18 cellular contexts compared by ENCODE assay signal in genomic region chr2:231118122-231118942, GRCh38. TPM values are rescaled to one million over a fixed set of nuclear protein-coding genes. Genes with fewer than 3 reads are reported as not detected.
DNase-seq lines count a peak whose midpoint lies in the region; ATAC-seq, FAIRE-seq and TF ChIP-seq lines count a peak whose summit lies in the region.
"Had no signal": no experiment of that assay in that cellular context is flagged by ENCODE, and none has a peak within 500 bp of the region (broad histone marks: within the 10 kb centered on the region; RNA-seq: fewer than 3 reads in every experiment).

No MANE protein-coding gene starts in this region.

- TF ChIP-seq POLR2A in thyroid gland (IDR thresholded peaks at IDR 0.05): no peak

- H3K9ac ChIP-seq in muscle layer of colon (ENCODE audit: low read length): peak overlapping the region; percentile 42

- no peak for TF ChIP-seq CTCF in D721Med (IDR thresholded peaks at IDR 0.05; ENCODE audit: insufficient read depth, missing control alignments)
- no peak for TF ChIP-seq CTCF in HFF-Myc (IDR thresholded peaks at IDR 0.05; ENCODE audit: low read depth, low read length, missing control alignments)
- TF ChIP-seq CTCF in choroid plexus epithelial cell (conservative IDR thresholded peaks at IDR 0.05; ENCODE audit: low read depth, low read length): no peak
- TF ChIP-seq CTCF in thyroid gland (IDR thresholded peaks at IDR 0.05): no peak

- H3K27me3 ChIP-seq in muscle layer of colon (ENCODE audit: control insufficient read depth in 1 of 2, insufficient read depth in 2 of 2, low read length in 2 of 2): no peaks in the 10 kb centered on the region
- no peaks in the 10 kb centered on the region for H3K27me3 ChIP-seq in thyroid gland

- H3K9me3 Mint-ChIP-seq in activated T-cell treated with anti-CD3 and anti-CD28 coated beads, Interleukin-2, amount 50 U/mL, for 72 hours: no peaks in the 10 kb centered on the region
- H3K9me3 Mint-ChIP-seq: T-cell had no signal

- no peaks in the 10 kb centered on the region for H3K27me3 Mint-ChIP-seq in activated T-cell treated with anti-CD3 and anti-CD28 coated beads, Interleukin-2, amount 50 U/mL, for 72 hours (ENCODE audit: low read depth)
- H3K27me3 Mint-ChIP-seq: T-cell had no signal

- no peak overlapping the region for H3K4me3 ChIP-seq in HFF-Myc (replicated peaks; ENCODE audit: low read depth, low read length)
- H3K4me3 ChIP-seq in choroid plexus epithelial cell (ENCODE audit: low read depth, low read length): peak overlapping the region; percentile 30
- H3K4me3 ChIP-seq in muscle layer of colon (ENCODE audit: low read depth in 1 of 2, low read length in 2 of 2): no peak overlapping the region
- no peak overlapping the region for H3K4me3 ChIP-seq in thyroid gland (replicated peaks in 1 of 3)

- no peaks in the 10 kb centered on the region for H3K9me3 ChIP-seq in muscle layer of colon (ENCODE audit: low read length)
- H3K9me3 ChIP-seq in thyroid gland: no peaks in the 10 kb centered on the region

- H3K4me1 ChIP-seq in muscle layer of colon (ENCODE audit: insufficient read depth, low read length) (peaks cover 21% of the 10 kb centered on the region), thyroid gland (peaks cover 1 to 8% of the 10 kb centered on the region in 2 donors)

- H3K4me1 Mint-ChIP-seq in activated T-cell treated with anti-CD3 and anti-CD28 coated beads, Interleukin-2, amount 50 U/mL, for 72 hours (ENCODE audit: low read depth): peaks cover 8% of the 10 kb centered on the region

- H3K27ac Mint-ChIP-seq in activated T-cell treated with anti-CD3 and anti-CD28 coated beads, Interleukin-2, amount 50 U/mL, for 72 hours: no peak overlapping the region
- H3K27ac Mint-ChIP-seq: activated CD8-positive, alpha-beta T cell treated with anti-CD3 and anti-CD28 coated beads, Interleukin-2, amount 10 ng/mL, durations not matched to agents 7 days and 5 days; T-cell had no signal

- DNase-seq in D721Med (ENCODE audit: insufficient read length, low spot score) (no peak), HFF-Myc (ENCODE audit: extremely low read depth, low read depth) (peak; percentile 66), choroid plexus epithelial cell (ENCODE audit: low read depth) (no peak), thyroid gland (no peak), NCI-H1436 (lab: John Stamatoyannopoulos, UW) (no peak), NAMALWA (ENCODE audit: low spot score) (no peak)
- DNase-seq in activated T-cell treated with anti-CD3 and anti-CD28 coated beads, Interleukin-2, amount 50 U/mL, for 72 hours: no peak
- DNase-seq: activated CD8-positive, alpha-beta T cell treated with anti-CD3 and anti-CD28 coated beads, Interleukin-2, amount 10 ng/mL, durations not matched to agents 7 days and 5 days; COR-L47; effector memory CD4-positive, alpha-beta T cell; KBM-7; NCI-H1105; retina; T-cell; WERI-Rb-1 had no signal

- H3K4me3 Mint-ChIP-seq in activated T-cell treated with anti-CD3 and anti-CD28 coated beads, Interleukin-2, amount 50 U/mL, for 72 hours: no peak overlapping the region
- H3K4me3 Mint-ChIP-seq: activated CD8-positive, alpha-beta T cell treated with anti-CD3 and anti-CD28 coated beads, Interleukin-2, amount 10 ng/mL, durations not matched to agents 7 days and 5 days; T-cell had no signal

- ATAC-seq in activated T-cell treated with anti-CD3 and anti-CD28 coated beads, Interleukin-2, amount 50 U/mL, for 72 hours (replicated peaks in 1 of 2): no peak
- ATAC-seq: activated CD8-positive, alpha-beta T cell treated with anti-CD3 and anti-CD28 coated beads, Interleukin-2, amount 10 ng/mL, durations not matched to agents 7 days and 5 days; Right ventricle myocardium inferior; T-cell had no signal

- peak overlapping the region; percentile 22 for H3K27ac ChIP-seq in muscle layer of colon (ENCODE audit: low read depth, low read length)
- peak overlapping the region in 1 of 3 donors; percentile 6 for H3K27ac ChIP-seq in thyroid gland
- H3K27ac ChIP-seq: WERI-Rb-1 had no signal

- intact Hi-C loops in thyroid gland (cut with DNase I): no loop called here

- 45 to 55% methylated on average over 5 of the region's 5 CpGs for WGBS in thyroid gland, 2 donors

- no peaks in the 10 kb centered on the region for H3K36me3 Mint-ChIP-seq in activated T-cell treated with anti-CD3 and anti-CD28 coated beads, Interleukin-2, amount 50 U/mL, for 72 hours (ENCODE audit: insufficient read depth in 2 of 2)

- H3K36me3 ChIP-seq in muscle layer of colon (ENCODE audit: insufficient read depth, low read length) (no peaks in the 10 kb centered on the region), thyroid gland (no peaks in the 10 kb centered on the region)
- H3K36me3 ChIP-seq: WERI-Rb-1 had no signal

- FAIRE-seq in D721Med (lab: Jason Lieb, UNC): peak; percentile 38
- FAIRE-seq: frontal cortex had no signal

RNA-seq across cellular contexts. Expression of gene HTR2B, which starts 6.5 kb away (rescaled TPM):
- 10 to 100 TPM in 1 of 4 donors, 1 to 10 TPM in 3; 2.3 to 16.8 (median 4.6) TPM for total RNA-seq in thyroid gland
- not detected for total RNA-seq in activated T-cell treated with anti-CD3 and anti-CD28 coated beads, Interleukin-2, amount 50 U/mL, for 72 hours
- total RNA-seq: activated CD8-positive, alpha-beta T cell treated with anti-CD3 and anti-CD28 coated beads, Interleukin-2, amount 10 ng/mL, durations not matched to agents 7 days and 5 days; Right ventricle myocardium inferior had no signal
